Comparison of ENCODE assay signal across 9 cellular contexts in the genomic region with DNA sequence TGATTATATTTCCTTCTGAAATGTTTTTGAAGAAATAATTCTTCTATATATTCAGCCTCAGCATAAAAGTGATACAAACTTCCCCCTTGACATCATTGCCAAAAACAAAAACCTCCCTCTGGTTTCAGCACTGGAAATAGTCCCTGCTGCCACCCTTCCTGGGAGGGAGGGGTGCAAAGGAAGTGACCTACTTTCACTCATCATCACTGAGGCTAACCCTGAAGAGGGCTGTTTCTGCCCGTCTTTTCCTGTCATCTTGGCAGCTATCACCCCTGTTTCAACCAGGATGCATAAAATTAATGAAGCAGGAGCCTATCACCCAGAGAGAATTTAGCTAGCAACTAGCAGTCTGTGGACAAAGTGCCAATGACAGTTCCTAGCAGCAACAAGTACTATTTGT.
DNase-seq lines count a peak whose midpoint lies in the region; ATAC-seq and TF ChIP-seq lines count a peak whose summit lies in the region.
"Had no signal": no experiment of that assay in that cellular context is flagged by ENCODE, and none has a peak within 500 bp of the region (broad histone marks: within the 10 kb centered on the region; RNA-seq: fewer than 3 reads in every experiment).

No MANE protein-coding gene starts in this region.

- no peak for TF ChIP-seq CTCF in glutamatergic neuron (IDR thresholded peaks at IDR 0.05; ENCODE audit: partially characterized antibody, unreplicated experiment)

- H3K27ac Mint-ChIP-seq in glutamatergic neuron (ENCODE audit: unreplicated experiment), result no peak overlapping the region

- no peak for ATAC-seq in GM21367 (IDR thresholded peaks at IDR 0.05; ENCODE audit: unreplicated experiment)

- DNase-seq in NCI-H748 (lab: John Stamatoyannopoulos, UW; ENCODE audit: unreplicated experiment), result peak; percentile 35
- no peak for DNase-seq in NCI-H748 treated with DMSO at 0.1 percent for 48 hours (lab: John Stamatoyannopoulos, UW)
- DNase-seq in activated T-cell treated with anti-CD3 and anti-CD28 coated beads, Interleukin-2, amount 50 U/mL, for 1 hour, result peak; percentile 22
- peak; percentile 51 for DNase-seq in medulla oblongata (ENCODE audit: extremely low spot score)
- peak; percentile 25 for DNase-seq in stimulated activated naive CD4-positive, alpha-beta T cell treated with Interleukin-2 at 50 U/mL for 16 hours (lab: John Stamatoyannopoulos, UW)
- DNase-seq in glutamatergic neuron, result no peak
- DNase-seq in NCI-H69 (lab: John Stamatoyannopoulos, UW), result no peak
- DNase-seq: NCI-H226 had no signal

- no peaks in the 10 kb centered on the region for H3K27me3 Mint-ChIP-seq in glutamatergic neuron (ENCODE audit: unreplicated experiment)

- no peaks in the 10 kb centered on the region for H3K36me3 Mint-ChIP-seq in glutamatergic neuron (ENCODE audit: unreplicated experiment)

- no peak overlapping the region for H3K4me3 Mint-ChIP-seq in glutamatergic neuron (ENCODE audit: unreplicated experiment)

- no peaks in the 10 kb centered on the region for H3K9me3 Mint-ChIP-seq in glutamatergic neuron (ENCODE audit: unreplicated experiment)

- peaks cover 22% of the 10 kb centered on the region for H3K4me1 Mint-ChIP-seq in glutamatergic neuron (ENCODE audit: low read depth, unreplicated experiment)

Comparison
In these comparisons a context has a peak if more than half of its experiments do, and no peak if none do; other contexts are left out.
1. DNase-seq: peak in NCI-H748 (single experiment), activated T-cell treated with anti-CD3 and anti-CD28 coated beads, Interleukin-2, amount 50 U/mL, for 1 hour (single experiment), medulla oblongata (single experiment) and stimulated activated naive CD4-positive, alpha-beta T cell treated with Interleukin-2 at 50 U/mL for 16 hours (single experiment); none in NCI-H748 treated with DMSO at 0.1 percent for 48 hours (single experiment), glutamatergic neuron (single experiment) and NCI-H69 (single experiment).